24 cellular contexts compared by ENCODE assay signal in the genomic region with DNA sequence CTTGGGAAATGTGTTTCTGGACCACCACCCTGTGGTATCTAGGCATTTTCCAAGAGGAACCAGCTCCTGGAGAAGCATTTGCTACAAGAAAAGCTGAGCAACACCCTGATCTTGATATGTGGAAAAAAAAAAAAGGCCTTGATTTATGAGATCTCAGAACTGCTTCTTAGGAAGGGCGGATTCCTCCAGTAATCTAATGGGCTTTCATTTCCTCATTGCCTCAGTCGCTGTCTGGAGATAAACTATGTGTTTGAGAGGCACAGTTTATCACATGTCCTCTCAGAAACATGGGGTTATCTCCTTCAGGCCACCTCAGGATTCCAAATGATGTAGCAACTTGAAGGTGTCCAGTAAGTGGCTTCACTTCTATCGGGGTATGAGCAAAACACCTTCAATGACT. TPM values are rescaled to one million over a fixed set of nuclear protein-coding genes. Genes with fewer than 3 reads are reported as not detected.
DNase-seq lines count a peak whose midpoint lies in the region; ATAC-seq, FAIRE-seq and TF ChIP-seq lines count a peak whose summit lies in the region.
"Had no signal": no experiment of that assay in that cellular context is flagged by ENCODE, and none has a peak within 500 bp of the region (broad histone marks: within the 10 kb centered on the region; RNA-seq: fewer than 3 reads in every experiment).

No MANE protein-coding gene starts in this region.

- H3K4me3 ChIP-seq in muscle layer of duodenum (ENCODE audit: low read depth in 1 of 2, low read length in 2 of 2), result no peak overlapping the region
- no peak overlapping the region for H3K4me3 ChIP-seq in lower leg skin (ENCODE audit: low read depth, poor library complexity, severe bottlenecking)
- H3K4me3 ChIP-seq: esophagus squamous epithelium, testis had no signal

- WGBS in lower leg skin, 2 donors, result 79 to 92% methylated on average over 3 of the region's 3 CpGs

- no peaks in the 10 kb centered on the region for H3K9me3 ChIP-seq in muscle layer of duodenum (ENCODE audit: control insufficient read depth in 1 of 2, low read length in 2 of 2)
- H3K9me3 ChIP-seq: esophagus squamous epithelium, testis had no signal

- DNase-seq in Calu3, result no peak
- DNase-seq in NOMO-1 treated with DMSO at 0.1 percent for 48 hours (lab: John Stamatoyannopoulos, UW; ENCODE audit: unreplicated experiment), result peak; percentile 98
- no peak for DNase-seq in stimulated activated naive CD8-positive, alpha-beta T cell treated with anti-CD3 and anti-CD28 coated beads, Interleukin-15, amount 100 ng/mL, for 72 hours
- DNase-seq in lower leg skin (ENCODE audit: low spot score in 2 of 2), result no peak
- DNase-seq in anterior cingulate cortex (lab: John Stamatoyannopoulos, UW), result no peak
- DNase-seq in C1 segment of cervical spinal cord (lab: John Stamatoyannopoulos, UW), result no peak
- DNase-seq: activated naive CD4-positive, alpha-beta T cell treated with anti-CD3 and anti-CD28 coated beads, Interleukin-2, amount 10 ng/mL, durations not matched to agents 7 days and 5 days; activated T-cell treated with anti-CD3 and anti-CD28 coated beads, Interleukin-2, amount 50 U/mL, for 48 hours; CD8-positive, alpha-beta memory T cell; DMS53; effector memory CD8-positive, alpha-beta T cell; esophagus squamous epithelium; GDM1; NCI-H1436; NCI-H510A treated with DMSO at 0.1 percent for 48 hours; stimulated activated CD4-positive, alpha-beta T cell treated with anti-CD3 and anti-CD28 coated beads, Interleukin-1b, Interleukin-23, amount 100 ng/mL, for 48 hours; T-helper 9 cell; testis had no signal

- peak overlapping the region; percentile 45 for H3K4me3 Mint-ChIP-seq in Calu3 (ENCODE audit: low read depth, unreplicated experiment)
- H3K4me3 Mint-ChIP-seq in stimulated activated naive CD8-positive, alpha-beta T cell treated with anti-CD3 and anti-CD28 coated beads, Interleukin-15, amount 100 ng/mL, for 72 hours, result no peak overlapping the region
- H3K4me3 Mint-ChIP-seq: activated naive CD4-positive, alpha-beta T cell treated with anti-CD3 and anti-CD28 coated beads, Interleukin-2, amount 10 ng/mL, durations not matched to agents 7 days and 5 days; effector memory CD8-positive, alpha-beta T cell; nephron; stimulated activated effector memory CD8-positive, alpha-beta T cell treated with anti-CD3 and anti-CD28 coated beads, Interleukin-12 subunit alpha, Interleukin-12 subunit beta, amount 100 ng/mL, for 72 hours had no signal

- H3K36me3 ChIP-seq in muscle layer of duodenum (ENCODE audit: control insufficient read depth in 1 of 2, insufficient read depth in 2 of 2, low read length in 2 of 2), result no peaks in the 10 kb centered on the region
- H3K36me3 ChIP-seq: esophagus squamous epithelium had no signal

- peaks cover 12% of the 10 kb centered on the region for H3K36me3 Mint-ChIP-seq in Calu3 (ENCODE audit: insufficient read depth, unreplicated experiment)
- H3K36me3 Mint-ChIP-seq: stimulated activated effector memory CD8-positive, alpha-beta T cell treated with anti-CD3 and anti-CD28 coated beads, Interleukin-12 subunit alpha, Interleukin-12 subunit beta, amount 100 ng/mL, for 72 hours had no signal

- H3K27me3 Mint-ChIP-seq in Calu3 (ENCODE audit: unreplicated experiment), result no peaks in the 10 kb centered on the region
- H3K27me3 Mint-ChIP-seq in stimulated activated naive CD8-positive, alpha-beta T cell treated with anti-CD3 and anti-CD28 coated beads, Interleukin-15, amount 100 ng/mL, for 72 hours, result no peaks in the 10 kb centered on the region
- H3K27me3 Mint-ChIP-seq: activated naive CD4-positive, alpha-beta T cell treated with anti-CD3 and anti-CD28 coated beads, Interleukin-2, amount 10 ng/mL, durations not matched to agents 7 days and 5 days; effector memory CD8-positive, alpha-beta T cell had no signal

- FAIRE-seq in colon (lab: Jason Lieb, UNC), result peak; percentile 75
- FAIRE-seq: astrocyte, H54 had no signal

- peak overlapping the region; percentile 74 for H3K27ac ChIP-seq in muscle layer of duodenum (ENCODE audit: low read length)
- H3K27ac ChIP-seq: esophagus squamous epithelium, testis had no signal

- H3K27me3 ChIP-seq in muscle layer of duodenum (ENCODE audit: low read depth, low read length), result no peaks in the 10 kb centered on the region
- H3K27me3 ChIP-seq: esophagus squamous epithelium, testis had no signal

- peaks cover 0 to 4% of the 10 kb centered on the region in 2 donors for H3K4me1 ChIP-seq in muscle layer of duodenum (ENCODE audit: control insufficient read depth in 1 of 2, insufficient read depth in 2 of 2, low read length in 2 of 2)
- H3K4me1 ChIP-seq: esophagus squamous epithelium, testis had no signal

- H3K27ac Mint-ChIP-seq in Calu3 (ENCODE audit: unreplicated experiment), result peak overlapping the region; percentile 90
- peak overlapping the region in 1 of 2 donors; percentile 64 for H3K27ac Mint-ChIP-seq in stimulated activated naive CD8-positive, alpha-beta T cell treated with anti-CD3 and anti-CD28 coated beads, Interleukin-15, amount 100 ng/mL, for 72 hours
- H3K27ac Mint-ChIP-seq: activated naive CD4-positive, alpha-beta T cell treated with anti-CD3 and anti-CD28 coated beads, Interleukin-2, amount 10 ng/mL, durations not matched to agents 7 days and 5 days; effector memory CD8-positive, alpha-beta T cell; stimulated activated effector memory CD8-positive, alpha-beta T cell treated with anti-CD3 and anti-CD28 coated beads, Interleukin-12 subunit alpha, Interleukin-12 subunit beta, amount 100 ng/mL, for 72 hours had no signal

- TF ChIP-seq CTCF in Calu3 (IDR thresholded peaks at IDR 0.05; ENCODE audit: unreplicated experiment) (no peak), lower leg skin (IDR thresholded peaks at IDR 0.05) (no peak)

- intact Hi-C loops in Calu3 (cut with micrococcal nuclease; ENCODE audit: unreplicated experiment) (no loop called here), lower leg skin (cut with DNase I; ENCODE audit: low total_unique reads) (no loop called here)

- no peak for ATAC-seq in stimulated activated naive CD8-positive, alpha-beta T cell treated with anti-CD3 and anti-CD28 coated beads, Interleukin-15, amount 100 ng/mL, for 72 hours
- ATAC-seq: effector memory CD8-positive, alpha-beta T cell; stimulated activated effector memory CD8-positive, alpha-beta T cell treated with anti-CD3 and anti-CD28 coated beads, Interleukin-12 subunit alpha, Interleukin-12 subunit beta, amount 100 ng/mL, for 72 hours had no signal

- BruUV-seq in Calu3 (replicated peaks; lab: Mats Ljungman, UMichigan), result no TSS peak

- CTCF ChIA-PET in Calu3 (lab: Charles Lee), result interaction anchor here (0.7 to 1.4 kb wide), 6 partner anchors 14 to 361 kb away, joined by 3 to 5 read pairs (median 3); no protein-coding TSS in a partner anchor

- H3K9me3 Mint-ChIP-seq in Calu3 (ENCODE audit: low read depth, unreplicated experiment), result no peaks in the 10 kb centered on the region
- no peaks in the 10 kb centered on the region for H3K9me3 Mint-ChIP-seq in stimulated activated naive CD8-positive, alpha-beta T cell treated with anti-CD3 and anti-CD28 coated beads, Interleukin-15, amount 100 ng/mL, for 72 hours
- H3K9me3 Mint-ChIP-seq: activated naive CD4-positive, alpha-beta T cell treated with anti-CD3 and anti-CD28 coated beads, Interleukin-2, amount 10 ng/mL, durations not matched to agents 7 days and 5 days; CD8-positive, alpha-beta memory T cell; effector memory CD8-positive, alpha-beta T cell; nephron; stimulated activated effector memory CD8-positive, alpha-beta T cell treated with anti-CD3 and anti-CD28 coated beads, Interleukin-12 subunit alpha, Interleukin-12 subunit beta, amount 100 ng/mL, for 72 hours had no signal

- peaks cover 45% of the 10 kb centered on the region for H3K4me1 Mint-ChIP-seq in Calu3 (ENCODE audit: low read depth, unreplicated experiment)
- H3K4me1 Mint-ChIP-seq in stimulated activated naive CD8-positive, alpha-beta T cell treated with anti-CD3 and anti-CD28 coated beads, Interleukin-15, amount 100 ng/mL, for 72 hours, result peaks cover 53% of the 10 kb centered on the region

- TF ChIP-seq POLR2A in lower leg skin (IDR thresholded peaks at IDR 0.05), result no peak

RNA-seq across cellular contexts. Expression of a gene that starts 56.5 kb away (rescaled TPM):
- total RNA-seq in Calu3 (2022) (28.6 and 31.5 TPM in 2 replicates), lower leg skin (10 to 100 TPM; 25.8 to 36.1 (median 30.0) TPM)
